In genomic region chr17:72518333-72518732, GRCh38 we compare ENCODE assay signal across 15 cellular contexts.
DNase-seq lines count a peak whose midpoint lies in the region; ATAC-seq, FAIRE-seq and TF ChIP-seq lines count a peak whose summit lies in the region.
"Had no signal": no experiment of that assay in that cellular context is flagged by ENCODE, and none has a peak within 500 bp of the region (broad histone marks: within the 10 kb centered on the region; RNA-seq: fewer than 3 reads in every experiment).

No MANE protein-coding gene starts in this region.

- H3K18ac ChIP-seq in neuronal stem cell (ENCODE audit: low read length) = peak overlapping the region; percentile 20

- in situ Hi-C loops in Panc1 (cut with HindIII; ENCODE audit: low pct_unique_long_range_greater_than_20kb, low sequenced_read_pairs) = no loop called here

- H2BK120ac ChIP-seq in neuronal stem cell (ENCODE audit: low read depth, low read length) = no peak overlapping the region

- peak overlapping the region; percentile 90 for H3K27ac ChIP-seq in Panc1 (ENCODE audit: low read length)
- peak overlapping the region in 51 of 59 donors; percentile 13 to 85 (median 68) for H3K27ac ChIP-seq in dorsolateral prefrontal cortex
- no peak overlapping the region for H3K27ac ChIP-seq in neuronal stem cell (replicated peaks; ENCODE audit: low read length)
- H3K27ac ChIP-seq: ovary, tibial artery had no signal

- CTCF ChIA-PET in Panc1 (lab: Charles Lee) = no interaction called here

- peak; percentile 56 for FAIRE-seq in urothelium cell line (lab: Jason Lieb, UNC)
- FAIRE-seq in GM19239 (lab: Jason Lieb, UNC) = no peak
- FAIRE-seq: colon had no signal

- peak overlapping the region; percentile 57 for H2AFZ ChIP-seq in neuronal stem cell (ENCODE audit: low read length)

- H3K9ac ChIP-seq in neuronal stem cell (ENCODE audit: low read depth, low read length, poor library complexity) = no peak overlapping the region

- TF ChIP-seq CTCF in Panc1 (IDR thresholded peaks at IDR 0.05) (no peak), dorsolateral prefrontal cortex (IDR thresholded peaks at IDR 0.05 in 54 of 56, conservative IDR thresholded peaks at IDR 0.05 in 2 of 56; ENCODE audit: low read depth in 1 of 56, partially characterized antibody in 56 of 56) (no peak)

- no peak overlapping the region for H3K4me2 ChIP-seq in neuronal stem cell (ENCODE audit: insufficient read depth, low read length, poor library complexity, severe bottlenecking)

- H3K27me3 ChIP-seq in Panc1 (ENCODE audit: control insufficient read depth, insufficient read depth, low read length) (no peaks in the 10 kb centered on the region), dorsolateral prefrontal cortex (peaks cover 0 to 26% (median 0%) of the 10 kb centered on the region in 45 donors), neuronal stem cell (ENCODE audit: control insufficient read depth in 3 of 3, insufficient read depth in 3 of 3, low read depth in 1 of 3, low read length in 3 of 3) (no peaks in the 10 kb centered on the region)
- H3K27me3 ChIP-seq: ovary had no signal

- no peaks in the 10 kb centered on the region for H3K9me3 ChIP-seq in Panc1 (ENCODE audit: control insufficient read depth, insufficient read depth, low read depth, low read length)
- H3K9me3 ChIP-seq in neuronal stem cell (replicated peaks in 1 of 2; ENCODE audit: control insufficient read depth in 2 of 2, insufficient read depth in 1 of 2, low read depth in 1 of 2, low read length in 2 of 2) = no peaks in the 10 kb centered on the region
- H3K9me3 ChIP-seq: ovary, tibial artery had no signal

- no TSS peak for BruUV-seq in Panc1 (replicated peaks; lab: Mats Ljungman, UMichigan)

- no peak overlapping the region for H3K23ac ChIP-seq in neuronal stem cell (ENCODE audit: low read depth, low read length, poor library complexity)

- no peak overlapping the region for H4K91ac ChIP-seq in neuronal stem cell (ENCODE audit: low read depth, low read length, poor library complexity)

- H2BK5ac ChIP-seq in neuronal stem cell (ENCODE audit: low read length) = no peak overlapping the region

- H2BK12ac ChIP-seq in neuronal stem cell (ENCODE audit: low read length) = no peak overlapping the region

- no CpG with 5 or more reads among the region's 8 CpGs for WGBS in neuronal stem cell (ENCODE audit: extremely low coverage in 2 of 2, insufficient read length in 2 of 2, insufficient replicate concordance in 1 of 2), 2 donors

- ATAC-seq in Panc1 (no peak), HG02623 (IDR thresholded peaks at IDR 0.05; ENCODE audit: unreplicated experiment) (no peak)
- ATAC-seq: activated T-cell treated with anti-CD3 and anti-CD28 coated beads, Interleukin-2, amount 50 U/mL, for 72 hours; stimulated activated effector memory CD8-positive, alpha-beta T cell treated with anti-CD3 and anti-CD28 coated beads, Interleukin-12 subunit alpha, Interleukin-12 subunit beta, amount 100 ng/mL, for 72 hours had no signal

- peaks cover 86% of the 10 kb centered on the region for H3K4me1 ChIP-seq in Panc1 (ENCODE audit: control insufficient read depth, insufficient read depth, low read length)
- H3K4me1 ChIP-seq in neuronal stem cell (ENCODE audit: control insufficient read depth in 2 of 2, insufficient read depth in 1 of 2, low read depth in 1 of 2, low read length in 2 of 2) = peaks cover 10 to 34% of the 10 kb centered on the region in 2 donors
- H3K4me1 ChIP-seq: tibial artery had no signal

- no peak overlapping the region for H2AK5ac ChIP-seq in neuronal stem cell (ENCODE audit: low read depth, low read length)

- DNase-seq in Panc1 (ENCODE audit: low read depth, low spot score) = no peak
- DNase-seq in dorsolateral prefrontal cortex = no peak
- no peak for DNase-seq in neuronal stem cell (ENCODE audit: low spot score)
- DNase-seq in urothelium cell line (ENCODE audit: low spot score) = no peak
- DNase-seq in NCI-H2171 treated with DMSO at 0.1 percent for 48 hours (lab: John Stamatoyannopoulos, UW) = no peak
- no peak for DNase-seq in GM19239 (ENCODE audit: insufficient read length, low spot score)
- DNase-seq: activated naive CD4-positive, alpha-beta T cell treated with anti-CD3 and anti-CD28 coated beads, Interleukin-2, amount 50 U/mL, for 16 hours; activated T-cell treated with anti-CD3 and anti-CD28 coated beads, Interleukin-2, amount 50 U/mL, for 72 hours; HFFc6; NCI-H524; ovary; tibial artery had no signal

- POLR2A ChIA-PET in Panc1 (lab: Charles Lee) = no interaction called here

- H3K4me3 ChIP-seq in Panc1 (ENCODE audit: low read depth in 2 of 2, low read length in 2 of 2) = peak overlapping the region; percentile 12 to 53
- H3K4me3 ChIP-seq in dorsolateral prefrontal cortex = peak overlapping the region in 2 of 59 donors; percentile 12 to 44
- H3K4me3 ChIP-seq in neuronal stem cell (ENCODE audit: low read length in 2 of 2) = no peak overlapping the region
- H3K4me3 ChIP-seq: ovary, tibial artery had no signal

- no peak overlapping the region for H2BK15ac ChIP-seq in neuronal stem cell (ENCODE audit: low read length)

- no peak overlapping the region for H4K8ac ChIP-seq in neuronal stem cell (ENCODE audit: low read depth, low read length)

- intact Hi-C loops in Panc1 (cut with micrococcal nuclease; ENCODE audit: unreplicated experiment) = loop anchor here (5.0 kb wide), 1 partner anchor 396 kb away; the partner anchor contains the start of gene SOX9
- intact Hi-C loops in dorsolateral prefrontal cortex (cut with DNase I) = loop anchor here in 1 of 2 donors (10.0 kb wide), 1 partner anchor 164 kb away; no protein-coding TSS in a partner anchor

- no peak overlapping the region for H3K14ac ChIP-seq in neuronal stem cell (ENCODE audit: low read length)

- no peak overlapping the region for H3K4ac ChIP-seq in neuronal stem cell (ENCODE audit: low read length)

- H3K79me1 ChIP-seq in neuronal stem cell (ENCODE audit: low read depth, low read length) = no peaks in the 10 kb centered on the region

- H3K36me3 ChIP-seq in Panc1 (ENCODE audit: control insufficient read depth, insufficient read depth, low read length) (no peaks in the 10 kb centered on the region), neuronal stem cell (replicated peaks in 1 of 2; ENCODE audit: control insufficient read depth in 2 of 2, insufficient read depth in 2 of 2, low read length in 2 of 2) (no peaks in the 10 kb centered on the region)
- H3K36me3 ChIP-seq: ovary, tibial artery had no signal

Comparison
In these comparisons a context has a peak if more than half of its experiments do, and no peak if none do; other contexts are left out.
1. H3K4me3 ChIP-seq: peak in Panc1 (2 of 2); none in neuronal stem cell (0 of 2).